In the genomic region with DNA sequence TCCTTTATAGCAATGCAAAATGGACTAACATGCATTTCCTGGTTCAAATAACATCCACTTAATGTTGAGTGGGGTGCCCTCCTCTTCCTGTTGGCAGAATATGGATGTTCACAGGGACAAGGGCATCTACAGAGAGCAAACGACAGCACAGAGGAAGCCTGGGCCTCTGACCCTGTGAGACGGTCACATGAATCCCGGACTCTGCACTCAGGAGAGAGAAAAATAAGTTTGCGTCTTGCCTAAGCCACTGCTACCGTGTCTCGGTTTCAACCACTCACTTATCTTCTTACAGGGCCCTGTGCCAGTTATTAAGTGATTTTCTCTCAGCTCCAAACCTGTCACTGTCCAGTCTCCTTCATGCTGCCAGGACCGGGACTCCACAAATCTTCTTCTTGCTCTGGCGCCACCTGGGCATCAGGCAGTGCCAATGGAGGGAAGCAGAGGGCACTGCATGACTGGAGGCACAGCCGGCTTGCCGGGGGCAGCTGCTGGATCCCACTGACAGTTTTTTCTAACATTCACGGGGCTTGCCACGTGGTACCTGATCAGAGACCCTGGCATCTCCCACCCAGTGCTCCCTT, we compare ENCODE assay signal across 19 cellular contexts.
"Had no signal": no experiment of that assay in that cellular context is flagged by ENCODE, and none has a peak within 500 bp of the region (broad histone marks: within the 10 kb centered on the region; RNA-seq: fewer than 3 reads in every experiment).

No MANE protein-coding gene starts in this region.

- H3K4me1 ChIP-seq: ascending aorta, breast epithelium, lower lobe of right lung, parathyroid adenoma, sigmoid colon, thyroid gland had no signal

- H3K4me3 ChIP-seq: ascending aorta, breast epithelium, lower lobe of right lung, sigmoid colon, thyroid gland had no signal

- H3K27ac Mint-ChIP-seq: activated CD4-positive, alpha-beta T cell treated with anti-CD3 and anti-CD28 coated beads, Interleukin-2, amount 10 ng/mL, durations not matched to agents 24 days and 14 days; activated CD8-positive, alpha-beta T cell treated with anti-CD3 and anti-CD28 coated beads, Interleukin-2, amount 10 ng/mL, durations not matched to agents 7 days and 5 days; activated naive CD4-positive, alpha-beta T cell treated with anti-CD3 and anti-CD28 coated beads, Interleukin-2, amount 50 U/mL, for 24 hours; activated T-cell treated with anti-CD3 and anti-CD28 coated beads, Interleukin-2, amount 50 U/mL, for 72 hours; mesothelial cell of epicardium; nephron had no signal

- H3K36me3 ChIP-seq: breast epithelium, thyroid gland had no signal

- H3K27ac ChIP-seq: ascending aorta, breast epithelium, lower lobe of right lung, parathyroid adenoma, sigmoid colon, thyroid gland had no signal

- H3K9me3 ChIP-seq: ascending aorta, breast epithelium, lower lobe of right lung, sigmoid colon, thyroid gland had no signal

- ATAC-seq: activated CD8-positive, alpha-beta T cell treated with anti-CD3 and anti-CD28 coated beads, Interleukin-2, amount 10 ng/mL, durations not matched to agents 7 days and 5 days; activated T-cell treated with anti-CD3 and anti-CD28 coated beads, Interleukin-2, amount 50 U/mL, for 72 hours; esophagus mucosa; lower lobe of right lung had no signal

- H3K79me2 ChIP-seq: parathyroid adenoma had no signal

- H2AFZ ChIP-seq: parathyroid adenoma had no signal

- DNase-seq: activated CD4-positive, alpha-beta T cell treated with anti-CD3 and anti-CD28 coated beads, Interleukin-2, amount 10 ng/mL, durations not matched to agents 24 days and 14 days; activated CD8-positive, alpha-beta memory T cell treated with anti-CD3 and anti-CD28 coated beads, Interleukin-2, amount 50 U/mL, for 4 hours; activated CD8-positive, alpha-beta T cell treated with anti-CD3 and anti-CD28 coated beads, Interleukin-2, amount 10 ng/mL, durations not matched to agents 7 days and 5 days; activated gamma-delta T cell; activated T-cell treated with anti-CD3 and anti-CD28 coated beads, Interleukin-2, amount 50 U/mL, for 72 hours; effector CD4-positive, alpha-beta T cell; lower lobe of right lung; sigmoid colon; stimulated activated CD8-positive, alpha-beta memory T cell treated with anti-CD3 and anti-CD28 coated beads, Interleukin-4, amount 100 ng/mL, for 48 hours; stimulated activated naive CD4-positive, alpha-beta T cell treated with Interleukin-2 at 50 U/mL for 16 hours; T1000; thyroid gland had no signal

- H3K9me3 Mint-ChIP-seq: activated CD4-positive, alpha-beta T cell treated with anti-CD3 and anti-CD28 coated beads, Interleukin-2, amount 10 ng/mL, durations not matched to agents 24 days and 14 days; activated naive CD4-positive, alpha-beta T cell treated with anti-CD3 and anti-CD28 coated beads, Interleukin-2, amount 50 U/mL, for 24 hours; activated T-cell treated with anti-CD3 and anti-CD28 coated beads, Interleukin-2, amount 50 U/mL, for 72 hours; mesothelial cell of epicardium; nephron had no signal

- H3K27me3 ChIP-seq: ascending aorta, breast epithelium, sigmoid colon, thyroid gland had no signal

- H3K9ac ChIP-seq: parathyroid adenoma had no signal

- H3K4me3 Mint-ChIP-seq: activated CD4-positive, alpha-beta T cell treated with anti-CD3 and anti-CD28 coated beads, Interleukin-2, amount 10 ng/mL, durations not matched to agents 24 days and 14 days; activated CD8-positive, alpha-beta T cell treated with anti-CD3 and anti-CD28 coated beads, Interleukin-2, amount 10 ng/mL, durations not matched to agents 7 days and 5 days; activated naive CD4-positive, alpha-beta T cell treated with anti-CD3 and anti-CD28 coated beads, Interleukin-2, amount 50 U/mL, for 24 hours; activated T-cell treated with anti-CD3 and anti-CD28 coated beads, Interleukin-2, amount 50 U/mL, for 72 hours; mesothelial cell of epicardium; nephron had no signal

- H3K4me1 Mint-ChIP-seq: activated naive CD4-positive, alpha-beta T cell treated with anti-CD3 and anti-CD28 coated beads, Interleukin-2, amount 50 U/mL, for 24 hours; mesothelial cell of epicardium; nephron had no signal
